12 cellular contexts compared by ENCODE assay signal in the genomic region with DNA sequence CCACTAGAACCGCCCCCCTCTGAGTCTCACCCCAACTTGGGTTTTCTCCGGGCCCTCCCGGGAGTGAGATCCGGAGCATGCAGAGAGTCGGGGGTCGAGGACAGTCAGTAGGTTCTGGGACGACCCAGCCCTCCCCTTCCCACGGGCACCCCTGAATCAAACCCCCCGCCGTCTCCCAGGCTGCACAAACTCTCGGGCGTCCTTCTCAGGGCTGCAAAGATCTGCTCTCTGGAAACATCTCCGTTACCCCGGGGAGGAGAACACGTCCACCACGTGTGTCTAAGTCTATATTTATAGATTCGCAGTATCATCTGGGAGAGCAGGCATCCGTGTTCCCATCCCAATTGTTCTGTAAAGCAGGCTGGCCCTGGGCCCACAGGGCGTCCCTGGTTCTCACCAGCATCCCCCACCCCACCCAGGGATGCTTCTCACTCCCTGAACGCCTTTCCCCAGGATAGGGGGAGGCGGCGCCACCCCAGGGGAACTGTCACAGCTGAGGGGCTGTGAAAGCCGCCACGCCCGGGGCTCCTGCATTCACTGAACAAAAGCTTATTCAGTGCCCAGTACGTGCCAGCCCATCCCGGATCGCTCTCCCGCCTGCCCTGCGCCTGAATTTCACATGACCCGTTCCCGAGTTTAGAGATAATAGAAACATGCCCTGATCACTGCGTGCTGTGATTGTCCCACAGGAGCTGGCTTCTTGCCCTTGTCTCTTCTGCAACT. TPM values are rescaled to one million over a fixed set of nuclear protein-coding genes. Genes with fewer than 3 reads are reported as not detected.
DNase-seq lines count a peak whose midpoint lies in the region; ATAC-seq, FAIRE-seq and TF ChIP-seq lines count a peak whose summit lies in the region.
"Had no signal": no experiment of that assay in that cellular context is flagged by ENCODE, and none has a peak within 500 bp of the region (broad histone marks: within the 10 kb centered on the region; RNA-seq: fewer than 3 reads in every experiment).

No MANE protein-coding gene starts in this region.

- peaks cover 28 to 59% of the 10 kb centered on the region in 2 donors for H3K27me3 Mint-ChIP-seq in natural killer cell treated with Interleukin-12 subunit alpha and Interleukin-12 subunit beta and Interleukin-15 and Interleukin-18, amount 100 ng/mL, for 72 hours
- H3K27me3 Mint-ChIP-seq in natural killer cell (ENCODE audit: low read depth in 2 of 2) (peaks cover 34 to 44% of the 10 kb centered on the region in 2 donors), naive B cell (peaks cover 53 to 61% (median 58%) of the 10 kb centered on the region in 3 donors)

- TF ChIP-seq CTCF in natural killer cell (IDR thresholded peaks at IDR 0.05): no peak
- TF ChIP-seq CTCF in H1 (IDR thresholded peaks at IDR 0.05; ENCODE audit: control extremely low read depth in 1 of 3, insufficient read depth in 1 of 3, low read depth in 1 of 3, low read length in 3 of 3): no peak

- peaks cover 7% of the 10 kb centered on the region; the same call in 1 of the 2 replicates for H3K23me2 ChIP-seq in H1 (ENCODE audit: low read depth, low read length)

- H3K27ac ChIP-seq in H1 (ENCODE audit: low read depth, low read length): no peak overlapping the region
- H3K27ac ChIP-seq: thyroid gland had no signal

- POLR2A ChIA-PET in H1 (lab: Charles Lee; ENCODE audit: partially characterized antibody): interaction anchor here (1.5 kb wide), 1 partner anchor 11 kb away, joined by 6 read pairs; no protein-coding TSS in a partner anchor

- H4K5ac ChIP-seq in H1 (ENCODE audit: insufficient read length, low read depth, low read length): no peak overlapping the region

- peaks cover 23 to 45% (median 34%) of the 10 kb centered on the region in 4 experiments for H3K27me3 ChIP-seq in H1 (replicated peaks in 1 of 4; ENCODE audit: control insufficient read depth in 3 of 4, extremely low read depth in 1 of 4, insufficient read depth in 3 of 4, low read length in 3 of 4)

- CTCF ChIA-PET in H1 (lab: Charles Lee; ENCODE audit: partially characterized antibody): interaction anchor here (0.6 to 1.5 kb wide), 4 partner anchors 36 to 501 kb away, joined by 3 read pairs; no protein-coding TSS in a partner anchor

- DNase-seq in natural killer cell treated with Interleukin-12 subunit alpha and Interleukin-12 subunit beta and Interleukin-15 and Interleukin-18, amount 100 ng/mL, for 72 hours (ENCODE audit: low spot score): peak; percentile 44
- DNase-seq in natural killer cell: no peak
- no peak for DNase-seq in H1 (ENCODE audit: low read depth in 1 of 2, low spot score in 2 of 2)
- DNase-seq in naive B cell: no peak
- no peak for DNase-seq in activated CD4-positive, CD25-positive, alpha-beta regulatory T cell (lab: John Stamatoyannopoulos, UW)
- DNase-seq: NCI-H1092 had no signal

- no peak for TF ChIP-seq RAD21 in H1 (IDR thresholded peaks at IDR 0.05 in 1 of 2, conservative IDR thresholded peaks at IDR 0.05 in 1 of 2; ENCODE audit: low read depth in 2 of 2, low read length in 2 of 2)

- H4K8ac ChIP-seq in H1 (ENCODE audit: extremely low read depth, insufficient read depth, low read length): no peak overlapping the region

- H2BK5ac ChIP-seq in H1 (ENCODE audit: low read depth, low read length): no peak overlapping the region

- H3K18ac ChIP-seq in H1 (ENCODE audit: extremely low read depth, low read length): no peak overlapping the region

- WGBS in H1 (ENCODE audit: extremely low coverage in 1 of 2, insufficient coverage in 1 of 2, insufficient read length in 1 of 2, insufficient replicate concordance in 2 of 2, low coverage in 1 of 2, low lambda C conversion rate in 2 of 2, missing lambda C conversion rate in 1 of 2), 2 experiments: 50% methylated on average over 32 of the region's 33 CpGs; no CpG with 5 or more reads in 1 of the 2 experiments

- H4K91ac ChIP-seq in H1 (replicated peaks; ENCODE audit: insufficient read length, low read length): no peak overlapping the region

- no peaks in the 10 kb centered on the region for H4K20me1 ChIP-seq in H1 (replicated peaks in 1 of 2; ENCODE audit: control insufficient read depth in 1 of 2, insufficient read depth in 2 of 2, low read length in 2 of 2)

- H3K9ac ChIP-seq in H1 (replicated peaks in 1 of 4; ENCODE audit: extremely low read depth in 1 of 4, low read depth in 3 of 4, low read length in 3 of 4): no peak overlapping the region

- H3K23ac ChIP-seq in H1 (ENCODE audit: insufficient read length): no peak overlapping the region

- TF ChIP-seq POLR2A in H1 (IDR thresholded peaks at IDR 0.05; ENCODE audit: control extremely low read depth in 1 of 2, low read depth in 2 of 2, low read length in 2 of 2): no peak

- H3K4me1 Mint-ChIP-seq in natural killer cell treated with Interleukin-12 subunit alpha and Interleukin-12 subunit beta and Interleukin-15 and Interleukin-18, amount 100 ng/mL, for 72 hours (ENCODE audit: low read depth in 2 of 2): no peaks in the 10 kb centered on the region
- peaks cover 0 to 5% of the 10 kb centered on the region in 2 donors for H3K4me1 Mint-ChIP-seq in natural killer cell
- H3K4me1 Mint-ChIP-seq in naive B cell: peaks cover 8 to 16% (median 12%) of the 10 kb centered on the region in 3 donors

- H3K9me3 ChIP-seq in H1 (ENCODE audit: insufficient read depth in 2 of 2, low read depth in 1 of 2, low read length in 1 of 2): no peaks in the 10 kb centered on the region; a peak in 1 of 4 replicates
- H3K9me3 ChIP-seq: thyroid gland had no signal

- no peak overlapping the region for H3K14ac ChIP-seq in H1 (ENCODE audit: insufficient read length)

- H3K4me2 ChIP-seq in H1 (ENCODE audit: insufficient read depth in 1 of 2, low read depth in 2 of 2, low read length in 2 of 2): peak overlapping the region; percentile 69 to 78

- H3K79me2 ChIP-seq in H1 (ENCODE audit: control insufficient read depth in 1 of 2, insufficient read depth in 2 of 2, low read length in 2 of 2): no peaks in the 10 kb centered on the region

- H2BK12ac ChIP-seq in H1 (ENCODE audit: low read depth, low read length): no peak overlapping the region

- H3K36me3 Mint-ChIP-seq in natural killer cell treated with Interleukin-12 subunit alpha and Interleukin-12 subunit beta and Interleukin-15 and Interleukin-18, amount 100 ng/mL, for 72 hours: no peaks in the 10 kb centered on the region
- no peaks in the 10 kb centered on the region for H3K36me3 Mint-ChIP-seq in natural killer cell
- peaks cover 0 to 10% of the 10 kb centered on the region in 2 donors for H3K36me3 Mint-ChIP-seq in naive B cell

- no peak overlapping the region for H3K27ac Mint-ChIP-seq in natural killer cell treated with Interleukin-12 subunit alpha and Interleukin-12 subunit beta and Interleukin-15 and Interleukin-18, amount 100 ng/mL, for 72 hours
- H3K27ac Mint-ChIP-seq in natural killer cell (no peak overlapping the region), naive B cell (peak overlapping the region in 1 of 6 donors; percentile 77)

- TF ChIP-seq EP300 in H1 (IDR thresholded peaks at IDR 0.05; ENCODE audit: borderline replicate concordance in 1 of 2, low read depth in 2 of 2, low read length in 2 of 2): no peak

- H3K79me1 ChIP-seq in H1 (ENCODE audit: low read depth, low read length): no peaks in the 10 kb centered on the region

- H2BK120ac ChIP-seq in H1 (replicated peaks; ENCODE audit: low read depth, low read length): no peak overlapping the region

- H3K4me3 ChIP-seq in H1 (ENCODE audit: extremely low read depth in 1 of 4, insufficient read depth in 2 of 4, low read depth in 3 of 4, low read length in 4 of 4): peak overlapping the region in 1 of 4 experiments; percentile 62; a peak in 2 of 8 replicates
- H3K4me3 ChIP-seq: thyroid gland had no signal

- H2AK5ac ChIP-seq in H1 (ENCODE audit: low read depth, low read length): no peak overlapping the region

- H3K56ac ChIP-seq in H1 (replicated peaks; ENCODE audit: insufficient read length, low read depth, low read length): no peak overlapping the region

- H2BK20ac ChIP-seq in H1 (ENCODE audit: low read length): no peak overlapping the region

- no peak overlapping the region for H3K4me3 Mint-ChIP-seq in natural killer cell treated with Interleukin-12 subunit alpha and Interleukin-12 subunit beta and Interleukin-15 and Interleukin-18, amount 100 ng/mL, for 72 hours
- no peak overlapping the region for H3K4me3 Mint-ChIP-seq in natural killer cell
- peak overlapping the region in 7 of 8 donors; percentile 46 to 85 (median 77) for H3K4me3 Mint-ChIP-seq in naive B cell

- no peak for ATAC-seq in natural killer cell treated with Interleukin-12 subunit alpha and Interleukin-12 subunit beta and Interleukin-15 and Interleukin-18, amount 100 ng/mL, for 72 hours
- no peak for ATAC-seq in natural killer cell
- ATAC-seq in naive B cell (ENCODE audit: low read depth in 2 of 2): no peak
- no peak for ATAC-seq in HG03439 (IDR thresholded peaks at IDR 0.05; ENCODE audit: unreplicated experiment)
- ATAC-seq in HG03108 (IDR thresholded peaks at IDR 0.05; ENCODE audit: unreplicated experiment): no peak
- no peak for ATAC-seq in HG03520 (IDR thresholded peaks at IDR 0.05; ENCODE audit: unreplicated experiment)

- no peak for FAIRE-seq in H1 (lab: Jason Lieb, UNC)
- FAIRE-seq: TTC549 had no signal

- intact Hi-C loops in natural killer cell (cut with micrococcal nuclease): no loop called here

- H3K36me3 ChIP-seq in H1 (ENCODE audit: control insufficient read depth in 2 of 4, insufficient read depth in 4 of 4, low read length in 3 of 4): no peaks in the 10 kb centered on the region; a peak in 1 of 8 replicates
- H3K36me3 ChIP-seq: thyroid gland had no signal

- peaks cover 0 to 7% (median 1%) of the 10 kb centered on the region in 4 experiments; a peak in 4 of 7 replicates for H3K4me1 ChIP-seq in H1 (replicated peaks in 1 of 4; ENCODE audit: control insufficient read depth in 3 of 4, insufficient read depth in 4 of 4, low read length in 3 of 4)

- no peak overlapping the region for H2AFZ ChIP-seq in H1 (ENCODE audit: low read length)

- no peaks in the 10 kb centered on the region for H3K9me3 Mint-ChIP-seq in natural killer cell treated with Interleukin-12 subunit alpha and Interleukin-12 subunit beta and Interleukin-15 and Interleukin-18, amount 100 ng/mL, for 72 hours
- no peaks in the 10 kb centered on the region for H3K9me3 Mint-ChIP-seq in natural killer cell
- H3K9me3 Mint-ChIP-seq in naive B cell: peaks cover 0 to 1% (median 0%) of the 10 kb centered on the region in 7 donors

- no peak overlapping the region for H2BK15ac ChIP-seq in H1 (ENCODE audit: low read length)

- H3K4ac ChIP-seq in H1 (replicated peaks; ENCODE audit: insufficient read length, low read depth, low read length): no peak overlapping the region

RNA-seq across cellular contexts. Expression of a gene that starts 0.8 kb away (rescaled TPM):
- total RNA-seq in natural killer cell treated with Interleukin-12 subunit alpha and Interleukin-12 subunit beta and Interleukin-15 and Interleukin-18, amount 100 ng/mL, for 72 hours: not detected
- total RNA-seq in natural killer cell: not detected
- total RNA-seq in H1 (2021; fragmentation: NEBNext Ultra II Directional; extraction: Animal tissue kit (Norgen Biotek cat#: 25700)): not detected in 2 replicates
- polyA plus RNA-seq in H1 (2011; rRNA removed) (0.08 TPM in 1 of 2 replicates, not detected in the other), naive B cell (ENCODE audit: low read depth in 6 of 6) (not detected)
- not detected for polyA plus RNA-seq in H1 (2011; cell fraction: cytosol; rRNA removed)
- polyA plus RNA-seq in H1 (2011; cell fraction: nucleus; rRNA removed): not detected
- 0.13 TPM in 1 of 4 replicates, not detected in the others for polyA plus RNA-seq in H1 (2012, experiment 1 of 2)
- polyA plus RNA-seq in H1 (2012, experiment 2 of 2): not detected
- polyA plus RNA-seq in H1 (2013, experiment 1 of 2): not detected
- polyA plus RNA-seq in H1 (2013, experiment 2 of 2): not detected
- polyA minus RNA-seq in H1 (2011; rRNA and poly(A)+ RNA removed): not detected in 2 replicates
- polyA minus RNA-seq in H1 (2011; cell fraction: cytosol; rRNA and poly(A)+ RNA removed): not detected
- not detected for polyA minus RNA-seq in H1 (2011; cell fraction: nucleus; rRNA and poly(A)+ RNA removed)
- total RNA-seq: glomerular endothelial cell, thyroid gland had no signal

RNA-seq across cellular contexts. Expression of a gene that starts 38.3 kb away (rescaled TPM):
- total RNA-seq in natural killer cell treated with Interleukin-12 subunit alpha and Interleukin-12 subunit beta and Interleukin-15 and Interleukin-18, amount 100 ng/mL, for 72 hours: 100 to 1,000 TPM; 152 to 215 TPM
- 100 to 1,000 TPM; 147 to 167 (median 153) TPM for total RNA-seq in natural killer cell
- 243 TPM in 2 replicates for total RNA-seq in H1 (2021; fragmentation: NEBNext Ultra II Directional; extraction: Animal tissue kit (Norgen Biotek cat#: 25700))
- polyA plus RNA-seq in H1 (2011; rRNA removed) (71.8 and 95.6 TPM in 2 replicates), naive B cell (ENCODE audit: low read depth in 6 of 6) (100 to 1,000 TPM; 114 to 283 (median 207) TPM)
- polyA plus RNA-seq in H1 (2011; cell fraction: cytosol; rRNA removed): 143 TPM
- 117 TPM for polyA plus RNA-seq in H1 (2011; cell fraction: nucleus; rRNA removed)
- 206 to 243 TPM (median 228 TPM) in 4 replicates for polyA plus RNA-seq in H1 (2012, experiment 1 of 2)
- 200 TPM for polyA plus RNA-seq in H1 (2012, experiment 2 of 2)
- 149 TPM for polyA plus RNA-seq in H1 (2013, experiment 1 of 2)
- polyA plus RNA-seq in H1 (2013, experiment 2 of 2): 147 TPM
- 161 and 173 TPM in 2 replicates for polyA minus RNA-seq in H1 (2011; rRNA and poly(A)+ RNA removed)
- polyA minus RNA-seq in H1 (2011; cell fraction: cytosol; rRNA and poly(A)+ RNA removed): 117 TPM
- polyA minus RNA-seq in H1 (2011; cell fraction: nucleus; rRNA and poly(A)+ RNA removed): 78.6 TPM

Comparison
In these comparisons a context has a peak if more than half of its experiments do, and no peak if none do; other contexts are left out.
1. H3K4me3 Mint-ChIP-seq: peak in naive B cell (7 of 8); none in natural killer cell treated with Interleukin-12 subunit alpha and Interleukin-12 subunit beta and Interleukin-15 and Interleukin-18, amount 100 ng/mL, for 72 hours (single experiment) and natural killer cell (single experiment).